Comparison of ENCODE assay signal across 13 cellular contexts in genomic region chr5:134540747-134541733, GRCh38. TPM values are rescaled to one million over a fixed set of nuclear protein-coding genes. Genes with fewer than 3 reads are reported as not detected.
A peak's percentile ranks its signal among the peaks of the same experiment; 100 is the strongest.
DNase-seq lines count a peak whose midpoint lies in the region; ATAC-seq and TF ChIP-seq lines count a peak whose summit lies in the region.
"Had no signal": no experiment of that assay in that cellular context is flagged by ENCODE, and none has a peak within 500 bp of the region (broad histone marks: within the 10 kb centered on the region; RNA-seq: fewer than 3 reads in every experiment).

No MANE protein-coding gene starts in this region.

- POLR2A ChIA-PET in HEK293T (lab: Yijun Ruan, JAX) = interaction anchor here (1.1 kb wide), 1 partner anchor 129 kb away, joined by 3 read pairs; the partner anchor contains the start of gene CDKN2AIPNL

- CTCF ChIA-PET in HEK293T (lab: Yijun Ruan, JAX) = interaction anchor here (0.7 kb wide), 1 partner anchor 33 kb away, joined by 3 read pairs; no protein-coding TSS in a partner anchor

- no peaks in the 10 kb centered on the region for H3K9me3 ChIP-seq in NT2/D1 (ENCODE audit: insufficient read depth, low read length)
- H3K9me3 ChIP-seq: esophagus squamous epithelium, pancreas had no signal

- peak; percentile 21 to 30 for ATAC-seq in activated CD4-positive, CD25-positive, alpha-beta regulatory T cell treated with anti-CD3 and anti-CD28 coated beads, Interleukin-2, amount 50 U/mL, for 24 hours
- ATAC-seq in GM21786 (IDR thresholded peaks at IDR 0.05; ENCODE audit: unreplicated experiment) (peak; percentile 24), HG03095 (IDR thresholded peaks at IDR 0.05; ENCODE audit: unreplicated experiment) (no peak)

- H3K4me3 ChIP-seq in NT2/D1 (ENCODE audit: insufficient read length, low read depth) = no peak overlapping the region
- H3K4me3 ChIP-seq: esophagus squamous epithelium, pancreas had no signal

- H3K4me1 ChIP-seq in NT2/D1 (ENCODE audit: insufficient read depth, insufficient read length) = peaks cover 14% of the 10 kb centered on the region
- H3K4me1 ChIP-seq: pancreas had no signal

- no peak for DNase-seq in activated CD4-positive, CD25-positive, alpha-beta regulatory T cell (lab: John Stamatoyannopoulos, UW)
- DNase-seq in NT2/D1 (ENCODE audit: low read depth, low spot score) (no peak), posterior vena cava (ENCODE audit: low spot score) (peak; percentile 70), HEK293T (ENCODE audit: extremely low spot score) (no peak), NCI-H1417 treated with DMSO at 0.1 percent for 48 hours (lab: John Stamatoyannopoulos, UW) (no peak)
- DNase-seq: esophagus squamous epithelium, GF-D8, SW 1271 had no signal

- peak overlapping the region; percentile 50 for H3K9ac ChIP-seq in NT2/D1 (ENCODE audit: insufficient read length, low read depth)

- intact Hi-C loops in posterior vena cava (cut with DNase I) = no loop called here

- H3K36me3 ChIP-seq in NT2/D1 (ENCODE audit: insufficient read depth, insufficient read length, low read length) = peaks cover 64% of the 10 kb centered on the region

- no peaks in the 10 kb centered on the region for H3K27me3 ChIP-seq in NT2/D1 (ENCODE audit: insufficient read depth, insufficient read length)
- H3K27me3 ChIP-seq: brain microvascular endothelial cell, esophagus squamous epithelium, pancreas had no signal

TF ChIP-seq in HEK293T, 16 proteins besides CTCF, POLR2A, EP300 and RAD21:
- TF ChIP-seq L3MBTL2 (conservative IDR thresholded peaks at IDR 0.05) = no peak
- no peak for TF ChIP-seq BHLHE40 (IDR thresholded peaks at IDR 0.05; ENCODE audit: borderline replicate concordance)
- no peak for TF ChIP-seq PKNOX1 (IDR thresholded peaks at IDR 0.05)
- no peak for TF ChIP-seq NFRKB (IDR thresholded peaks at IDR 0.05)
- TF ChIP-seq FOXA1 (IDR thresholded peaks at IDR 0.05) = no peak
- no peak for TF ChIP-seq LEF1 (IDR thresholded peaks at IDR 0.05; ENCODE audit: borderline replicate concordance)
- no peak for TF ChIP-seq FOXM1 (IDR thresholded peaks at IDR 0.05; ENCODE audit: borderline replicate concordance)
- no peak for TF ChIP-seq FOXK2 (IDR thresholded peaks at IDR 0.05)

RNA-seq across cellular contexts. Expression of gene JADE2, which starts 15.6 kb away (rescaled TPM):
- total RNA-seq in posterior vena cava = 10 to 100 TPM; 38.4 to 41.1 TPM
